ENCODE assay signal across 16 cellular contexts in the genomic region with DNA sequence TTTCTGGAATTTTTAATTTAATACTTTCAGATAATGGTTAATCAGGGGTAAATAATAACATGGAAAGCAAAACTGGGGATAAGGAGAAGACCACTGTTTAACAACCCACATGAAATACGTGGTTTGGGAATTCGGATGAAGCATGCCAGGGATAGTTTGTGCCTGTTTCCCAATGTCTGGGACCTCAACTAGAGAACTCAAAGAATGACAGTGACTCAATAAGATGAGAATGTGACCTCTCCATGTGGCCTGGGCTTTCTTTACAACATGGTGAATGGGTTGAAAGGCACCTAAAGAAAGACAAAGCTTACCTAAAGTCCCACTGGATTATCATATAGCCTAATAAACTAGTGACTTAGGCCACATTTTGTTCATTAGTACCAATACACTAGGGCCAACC.
DNase-seq lines count a peak whose midpoint lies in the region; ATAC-seq lines count a peak whose summit lies in the region.
"Had no signal": no experiment of that assay in that cellular context is flagged by ENCODE, and none has a peak within 500 bp of the region (broad histone marks: within the 10 kb centered on the region; RNA-seq: fewer than 3 reads in every experiment).

No MANE protein-coding gene starts in this region.

- H3K9ac ChIP-seq in HUES64 (ENCODE audit: low read depth, low read length): no peak overlapping the region

- DNase-seq in iPS DF 4.7 (ENCODE audit: extremely low read depth, low spot score): peak; percentile 38
- no peak for DNase-seq in H4 (ENCODE audit: low spot score)
- DNase-seq in DMS 273 (lab: John Stamatoyannopoulos, UW; ENCODE audit: unreplicated experiment): no peak
- no peak for DNase-seq in DMS153 (lab: John Stamatoyannopoulos, UW)
- DNase-seq: BE2C; CD4-positive, alpha-beta memory T cell; DND-41; GDM1; KG1 had no signal

- no peak overlapping the region for H3K4me3 ChIP-seq in HUES64 (ENCODE audit: low read length)
- H3K4me3 ChIP-seq in mesodermal cell (ENCODE audit: extremely low read depth, insufficient read depth, low read length, poor library complexity, severe bottlenecking): no peak overlapping the region
- H3K4me3 ChIP-seq: A549, HAP-1 had no signal

- no peaks in the 10 kb centered on the region for H3K27me3 ChIP-seq in HUES64 (ENCODE audit: insufficient read depth, low read length)
- H3K27me3 ChIP-seq: BE2C had no signal

- H3K9me3 ChIP-seq in HUES64 (ENCODE audit: insufficient read depth, low read depth, low read length): no peaks in the 10 kb centered on the region
- H3K9me3 ChIP-seq in mesodermal cell (ENCODE audit: control insufficient read depth, low read length): no peaks in the 10 kb centered on the region
- H3K9me3 ChIP-seq: A549, BE2C, HAP-1 had no signal

- no peak for ATAC-seq in HG02588 (IDR thresholded peaks at IDR 0.05; ENCODE audit: unreplicated experiment)
- ATAC-seq: A549 had no signal

- no peaks in the 10 kb centered on the region for H3K4me1 ChIP-seq in HUES64 (ENCODE audit: insufficient read depth, low read length)
- H3K4me1 ChIP-seq in mesodermal cell (ENCODE audit: control insufficient read depth, insufficient read depth, low read length, poor library complexity, severe bottlenecking): no peaks in the 10 kb centered on the region
- H3K4me1 ChIP-seq: A549, BE2C, HAP-1 had no signal

- H3K36me3 ChIP-seq in HUES64 (ENCODE audit: insufficient read depth, low read length) (no peaks in the 10 kb centered on the region), mesodermal cell (ENCODE audit: control insufficient read depth, insufficient read depth, low read length) (no peaks in the 10 kb centered on the region)
- H3K36me3 ChIP-seq: BE2C, HAP-1 had no signal

- H3K27ac ChIP-seq in HUES64 (ENCODE audit: low read depth, low read length) (peak overlapping the region; percentile 19; the same call in 1 of the 2 replicates), mesodermal cell (ENCODE audit: low read depth, low read length, severe bottlenecking) (peak overlapping the region; percentile 30)
- H3K27ac ChIP-seq: A549, C4-2B, HL-60 had no signal

- WGBS in HUES64: 87% methylated on average over 2 of the region's 2 CpGs
- WGBS in mesodermal cell (ENCODE audit: insufficient coverage in 2 of 2), 2 experiments: 55 to 85% methylated on average over 2 of the region's 2 CpGs
